ENCODE assay signal across 1 cellular context in the genomic region with DNA sequence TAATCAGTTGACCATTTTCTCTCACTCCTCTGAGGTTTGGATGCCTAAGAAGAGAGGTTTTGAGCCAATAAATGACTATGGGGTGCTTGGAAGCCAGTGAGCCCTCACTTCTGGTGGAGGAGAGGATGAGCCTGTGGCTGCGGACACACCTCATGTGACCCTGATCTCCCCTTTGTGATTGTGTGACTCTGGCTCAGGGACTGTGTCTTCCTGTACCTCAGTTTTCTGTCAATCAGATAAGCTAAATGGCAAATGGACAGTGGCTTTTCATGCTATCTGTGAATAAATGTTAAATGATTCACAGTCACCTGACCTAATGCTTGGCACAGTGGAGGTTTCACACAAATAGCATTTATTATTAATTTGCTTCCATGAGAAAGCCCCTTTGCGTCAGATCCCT.
TF ChIP-seq lines count a peak whose summit lies in the region.

No MANE protein-coding gene starts in this region.

TF ChIP-seq in GM23338, 12 proteins besides CTCF, POLR2A, EP300 and RAD21 (continued from another document):
- TF ChIP-seq STAT1 (IDR thresholded peaks at IDR 0.05; ENCODE audit: unreplicated experiment) (no peak), JUNB (IDR thresholded peaks at IDR 0.05; ENCODE audit: unreplicated experiment) (no peak), EZH2 (IDR thresholded peaks at IDR 0.05; ENCODE audit: low read depth, unreplicated experiment) (no peak), POLR2AphosphoS5 (IDR thresholded peaks at IDR 0.05; ENCODE audit: low read depth) (no peak), NANOG (IDR thresholded peaks at IDR 0.05; ENCODE audit: borderline replicate concordance) (no peak), ZNF114 (CRISPR knock-in tag; IDR thresholded peaks at IDR 0.05) (no peak)
- TF ChIP-seq, protein P1, sequence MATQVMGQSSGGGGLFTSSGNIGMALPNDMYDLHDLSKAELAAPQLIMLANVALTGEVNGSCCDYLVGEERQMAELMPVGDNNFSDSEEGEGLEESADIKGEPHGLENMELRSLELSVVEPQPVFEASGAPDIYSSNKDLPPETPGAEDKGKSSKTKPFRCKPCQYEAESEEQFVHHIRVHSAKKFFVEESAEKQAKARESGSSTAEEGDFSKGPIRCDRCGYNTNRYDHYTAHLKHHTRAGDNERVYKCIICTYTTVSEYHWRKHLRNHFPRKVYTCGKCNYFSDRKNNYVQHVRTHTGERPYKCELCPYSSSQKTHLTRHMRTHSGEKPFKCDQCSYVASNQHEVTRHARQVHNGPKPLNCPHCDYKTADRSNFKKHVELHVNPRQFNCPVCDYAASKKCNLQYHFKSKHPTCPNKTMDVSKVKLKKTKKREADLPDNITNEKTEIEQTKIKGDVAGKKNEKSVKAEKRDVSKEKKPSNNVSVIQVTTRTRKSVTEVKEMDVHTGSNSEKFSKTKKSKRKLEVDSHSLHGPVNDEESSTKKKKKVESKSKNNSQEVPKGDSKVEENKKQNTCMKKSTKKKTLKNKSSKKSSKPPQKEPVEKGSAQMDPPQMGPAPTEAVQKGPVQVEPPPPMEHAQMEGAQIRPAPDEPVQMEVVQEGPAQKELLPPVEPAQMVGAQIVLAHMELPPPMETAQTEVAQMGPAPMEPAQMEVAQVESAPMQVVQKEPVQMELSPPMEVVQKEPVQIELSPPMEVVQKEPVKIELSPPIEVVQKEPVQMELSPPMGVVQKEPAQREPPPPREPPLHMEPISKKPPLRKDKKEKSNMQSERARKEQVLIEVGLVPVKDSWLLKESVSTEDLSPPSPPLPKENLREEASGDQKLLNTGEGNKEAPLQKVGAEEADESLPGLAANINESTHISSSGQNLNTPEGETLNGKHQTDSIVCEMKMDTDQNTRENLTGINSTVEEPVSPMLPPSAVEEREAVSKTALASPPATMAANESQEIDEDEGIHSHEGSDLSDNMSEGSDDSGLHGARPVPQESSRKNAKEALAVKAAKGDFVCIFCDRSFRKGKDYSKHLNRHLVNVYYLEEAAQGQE (IDR thresholded peaks at IDR 0.05; ENCODE audit: unreplicated experiment): no peak
